Comparison of ENCODE assay signal across 14 cellular contexts in genomic region chr5:124790895-124791732, GRCh38. TPM values are rescaled to one million over a fixed set of nuclear protein-coding genes. Genes with fewer than 3 reads are reported as not detected.
DNase-seq lines count a peak whose midpoint lies in the region; ATAC-seq lines count a peak whose summit lies in the region.
"Had no signal": no experiment of that assay in that cellular context is flagged by ENCODE, and none has a peak within 500 bp of the region (broad histone marks: within the 10 kb centered on the region; RNA-seq: fewer than 3 reads in every experiment).

No MANE protein-coding gene starts in this region.

- DNase-seq in DMS79 treated with DMSO at 0.1 percent for 48 hours (lab: John Stamatoyannopoulos, UW) (peak; percentile 14), DMS79 (lab: John Stamatoyannopoulos, UW) (no peak), NCI-H69 (lab: John Stamatoyannopoulos, UW) (peak; percentile 82), retina (peak; percentile 27), 8988T (no peak), OCI-M1 (lab: John Stamatoyannopoulos, UW) (no peak), middle frontal gyrus (ENCODE audit: extremely low spot score, low spot score) (no peak)
- DNase-seq: ACHN; activated CD8-positive, alpha-beta memory T cell treated with anti-CD3 and anti-CD28 coated beads for 24 hours; amniotic stem cell; NCI-H2171; right cardiac atrium; T-helper 1 cell had no signal

- ATAC-seq in esophagus mucosa, result peak; percentile 52
- ATAC-seq: right cardiac atrium had no signal

RNA-seq across cellular contexts. Expression of gene ZNF608, which starts 44.7 kb away (rescaled TPM):
- total RNA-seq in esophagus mucosa, result 6.7 TPM

Comparison
In these comparisons a context has a peak if more than half of its experiments do, and no peak if none do; other contexts are left out.
1. DNase-seq: peak in DMS79 treated with DMSO at 0.1 percent for 48 hours (single experiment), NCI-H69 (single experiment) and retina (single experiment); none in DMS79 (single experiment), 8988T (single experiment), OCI-M1 (single experiment) and middle frontal gyrus (single experiment).